Comparison of ENCODE assay signal across 23 cellular contexts in the genomic region with DNA sequence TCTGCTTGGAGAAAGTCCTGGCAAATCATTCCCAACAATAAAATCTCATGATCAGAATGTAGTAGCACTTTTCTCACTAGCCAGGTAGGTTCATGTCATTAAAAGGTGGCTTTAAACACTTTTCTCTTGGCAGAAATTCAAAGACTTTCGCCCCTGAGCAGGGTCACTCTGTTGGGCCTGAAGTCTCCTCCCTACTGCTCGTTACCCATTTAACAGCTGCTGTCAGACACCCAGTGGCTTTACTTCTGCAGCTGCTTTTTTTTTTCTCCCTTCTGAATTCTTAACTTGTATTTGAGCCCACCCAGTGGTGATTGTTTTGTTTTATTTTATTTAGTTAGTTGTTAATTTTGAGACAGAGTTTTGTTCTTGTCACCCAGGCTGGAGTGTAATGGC. TPM values are rescaled to one million over a fixed set of nuclear protein-coding genes. Genes with fewer than 3 reads are reported as not detected.
"Had no signal": no experiment of that assay in that cellular context is flagged by ENCODE, and none has a peak within 500 bp of the region (broad histone marks: within the 10 kb centered on the region; RNA-seq: fewer than 3 reads in every experiment).

No MANE protein-coding gene starts in this region.

- H3K4me1 ChIP-seq: foreskin keratinocyte, parathyroid adenoma, tibial artery had no signal

- H3K27ac ChIP-seq: brain microvascular endothelial cell, epithelial cell of prostate, foreskin keratinocyte, hepatocyte, neutrophil, parathyroid adenoma, tibial artery had no signal

- H3K4me3 ChIP-seq: hepatocyte, tibial artery had no signal

- H3K27me3 ChIP-seq: brain microvascular endothelial cell, foreskin keratinocyte, hepatocyte, neutrophil had no signal

- DNase-seq: activated CD4-positive, alpha-beta T cell treated with anti-CD3 and anti-CD28 coated beads for 48 hours; activated CD4-positive, CD25-positive, alpha-beta regulatory T cell; activated CD8-positive, alpha-beta T cell treated with anti-CD3 and anti-CD28 coated beads for 36 hours; activated naive CD4-positive, alpha-beta T cell treated with anti-CD3 and anti-CD28 coated beads, Interleukin-2, amount 10 ng/mL, durations not matched to agents 7 days and 5 days; activated naive CD8-positive, alpha-beta T cell treated with anti-CD3 and anti-CD28 coated beads, Interleukin-2, amount 50 U/mL, for 24 hours; activated T-cell treated with anti-CD3 and anti-CD28 coated beads, Interleukin-2, amount 50 U/mL, for 1 hour; anterior cingulate cortex; brain microvascular endothelial cell; central memory CD4-positive, alpha-beta T cell; endodermal cell; foreskin keratinocyte; midbrain; naive thymus-derived CD4-positive, alpha-beta T cell; stimulated activated CD4-positive, alpha-beta T cell treated with anti-CD3 and anti-CD28 coated beads, Interleukin-12 subunit alpha, Interleukin-12 subunit beta, amount 100 ng/mL, for 4 hours; stimulated activated CD4-positive, alpha-beta T cell treated with anti-CD3 and anti-CD28 coated beads, Interleukin-2, amount 100 ng/mL, for 24 hours; stimulated activated naive CD4-positive, alpha-beta T cell treated with Interleukin-2 at 50 U/mL for 16 hours; tibial artery had no signal

- FAIRE-seq: colon, urothelium cell line had no signal

- H3K9me3 ChIP-seq: tibial artery had no signal

- H3K9ac ChIP-seq: parathyroid adenoma had no signal

- H3K36me3 ChIP-seq: brain microvascular endothelial cell, neutrophil, tibial artery had no signal

RNA-seq across cellular contexts. Expression of gene ARHGAP8, which starts 25.0 kb away (rescaled TPM):
- polyA plus RNA-seq: naive thymus-derived CD4-positive, alpha-beta T cell had no signal
